ENCODE assay signal across 24 cellular contexts in the genomic region with DNA sequence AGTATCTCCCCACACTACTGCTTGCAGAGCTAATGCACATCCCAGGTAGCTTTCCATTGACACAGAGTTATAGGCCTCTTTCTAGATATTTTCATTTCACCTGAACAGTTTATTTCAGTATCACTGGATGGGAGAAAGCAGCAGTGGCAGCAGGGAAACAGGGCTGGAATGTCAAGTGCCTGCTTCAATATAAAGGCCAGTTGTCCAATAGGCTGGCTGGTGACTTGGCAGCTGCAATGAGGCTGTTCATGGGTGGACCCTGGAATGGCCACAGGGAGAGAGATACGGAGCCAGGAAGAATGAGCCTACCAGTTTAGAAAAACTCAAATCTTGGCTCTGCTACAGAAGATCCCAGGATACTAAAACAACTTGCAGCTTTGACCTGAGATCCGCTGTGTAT.
"Had no signal": no experiment of that assay in that cellular context is flagged by ENCODE, and none has a peak within 500 bp of the region (broad histone marks: within the 10 kb centered on the region; RNA-seq: fewer than 3 reads in every experiment).

No MANE protein-coding gene starts in this region.

- H3K9me3 Mint-ChIP-seq: activated T-cell treated with anti-CD3 and anti-CD28 coated beads, Interleukin-2, amount 50 U/mL, for 24 hours; activated T-helper 17 cell treated with anti-CD3 and anti-CD28 coated beads, Interleukin-2, amount 50 U/mL, for 72 hours; central memory CD8-positive, alpha-beta T cell; mesothelial cell of epicardium; natural killer cell treated with Interleukin-12 subunit alpha and Interleukin-12 subunit beta and Interleukin-15 and Interleukin-18, amount 100 ng/mL, for 72 hours; stimulated activated naive CD8-positive, alpha-beta T cell treated with anti-CD3 and anti-CD28 coated beads, Interleukin-15, amount 100 ng/mL, for 72 hours; T-cell; T-helper 2 cell treated with Interferon-gamma antibody and Interleukin-4, amounts not matched to agents 5 μg/mL and 100 μg/mL, for 36 hours had no signal

- DNase-seq: activated CD4-positive, alpha-beta T cell treated with anti-CD3 and anti-CD28 coated beads for 1 hour; activated CD4-positive, alpha-beta T cell treated with anti-CD3 and anti-CD28 coated beads, Interleukin-2, amount 50 U/mL, for 1 hour; activated CD8-positive, alpha-beta memory T cell treated with anti-CD3 and anti-CD28 coated beads, Interleukin-2, amount 50 U/mL, for 4 hours; activated T-cell treated with anti-CD3 and anti-CD28 coated beads, Interleukin-2, amount 50 U/mL, for 24 hours; adrenal gland; esophagus squamous epithelium; gastrocnemius medialis; left colon; ovary; stimulated activated CD4-positive, alpha-beta T cell treated with anti-CD3 and anti-CD28 coated beads, Interleukin-1b, Interleukin-23, amount 100 ng/mL, for 48 hours; stimulated activated naive CD8-positive, alpha-beta T cell treated with anti-CD3 and anti-CD28 coated beads, Interleukin-15, amount 100 ng/mL, for 72 hours; T-cell; uterus; WERI-Rb-1 had no signal

- H3K4me3 ChIP-seq: adrenal gland, ascending aorta, esophagus squamous epithelium, gastrocnemius medialis, ovary, right lobe of liver, skin epidermis, tibial nerve, uterus had no signal

- H3K4me1 ChIP-seq: adrenal gland, ascending aorta, gastrocnemius medialis, right lobe of liver, uterus had no signal

- H3K27ac ChIP-seq: adrenal gland, ascending aorta, esophagus squamous epithelium, gastrocnemius medialis, ovary, right lobe of liver, skin epidermis, tibial nerve, uterus, WERI-Rb-1 had no signal

- ATAC-seq: activated T-helper 17 cell treated with anti-CD3 and anti-CD28 coated beads, Interleukin-2, amount 50 U/mL, for 72 hours; gastrocnemius medialis; left colon; natural killer cell treated with Interleukin-12 subunit alpha and Interleukin-12 subunit beta and Interleukin-15 and Interleukin-18, amount 100 ng/mL, for 72 hours; right lobe of liver; stimulated activated naive CD8-positive, alpha-beta T cell treated with anti-CD3 and anti-CD28 coated beads, Interleukin-15, amount 100 ng/mL, for 72 hours; T-cell had no signal

- H3K36me3 Mint-ChIP-seq: activated naive CD8-positive, alpha-beta T cell; mesothelial cell of epicardium; natural killer cell treated with Interleukin-12 subunit alpha and Interleukin-12 subunit beta and Interleukin-15 and Interleukin-18, amount 100 ng/mL, for 72 hours; T-cell had no signal

- H3K36me3 ChIP-seq: adrenal gland, ascending aorta, esophagus squamous epithelium, gastrocnemius medialis, ovary, right lobe of liver, tibial nerve, uterus, WERI-Rb-1 had no signal

- H3K27me3 ChIP-seq: adrenal gland, ascending aorta, esophagus squamous epithelium, gastrocnemius medialis, ovary, right lobe of liver, tibial nerve, uterus had no signal

- H3K9me3 ChIP-seq: adrenal gland, ascending aorta, esophagus squamous epithelium, gastrocnemius medialis, ovary, right lobe of liver, tibial nerve, uterus had no signal

- H3K27ac Mint-ChIP-seq: activated naive CD8-positive, alpha-beta T cell; activated T-cell treated with anti-CD3 and anti-CD28 coated beads, Interleukin-2, amount 50 U/mL, for 24 hours; activated T-helper 17 cell treated with anti-CD3 and anti-CD28 coated beads, Interleukin-2, amount 50 U/mL, for 72 hours; mesothelial cell of epicardium; natural killer cell treated with Interleukin-12 subunit alpha and Interleukin-12 subunit beta and Interleukin-15 and Interleukin-18, amount 100 ng/mL, for 72 hours; stimulated activated naive CD8-positive, alpha-beta T cell treated with anti-CD3 and anti-CD28 coated beads, Interleukin-15, amount 100 ng/mL, for 72 hours; T-cell; T-helper 2 cell treated with Interferon-gamma antibody and Interleukin-4, amounts not matched to agents 5 μg/mL and 100 μg/mL, for 36 hours had no signal
